ENCODE assay signal across 9 cellular contexts in genomic region chr7:36736827-36737211, GRCh38. TPM values are rescaled to one million over a fixed set of nuclear protein-coding genes. Genes with fewer than 3 reads are reported as not detected.
DNase-seq lines count a peak whose midpoint lies in the region; ATAC-seq and TF ChIP-seq lines count a peak whose summit lies in the region.
"Had no signal": no experiment of that assay in that cellular context is flagged by ENCODE, and none has a peak within 500 bp of the region (broad histone marks: within the 10 kb centered on the region; RNA-seq: fewer than 3 reads in every experiment).

No MANE protein-coding gene starts in this region.

- peaks cover 3% of the 10 kb centered on the region for H3K36me3 ChIP-seq in OCI-LY3 (replicated peaks; ENCODE audit: low read depth, low read length)

- H3K4me1 ChIP-seq in OCI-LY3 (ENCODE audit: low read length): peaks cover 53% of the 10 kb centered on the region

- no peak for TF ChIP-seq CTCF in OCI-LY3 (IDR thresholded peaks at IDR 0.05; ENCODE audit: low read depth, low read length)

- peaks cover 6% of the 10 kb centered on the region; the same call in 1 of the 2 replicates for H3K9me3 ChIP-seq in OCI-LY3 (ENCODE audit: insufficient read depth, low read length)

- H3K79me2 ChIP-seq in OCI-LY3 (ENCODE audit: low read length): no peaks in the 10 kb centered on the region

- peaks cover 14% of the 10 kb centered on the region for H3K9me3 Mint-ChIP-seq in natural killer cell treated with Interleukin-12 subunit alpha and Interleukin-12 subunit beta and Interleukin-15 and Interleukin-18, amount 100 ng/mL, for 72 hours

- H3K4me1 Mint-ChIP-seq in natural killer cell treated with Interleukin-12 subunit alpha and Interleukin-12 subunit beta and Interleukin-15 and Interleukin-18, amount 100 ng/mL, for 72 hours (ENCODE audit: low read depth in 2 of 2): peaks cover 56 to 65% of the 10 kb centered on the region in 2 donors

- H3K9ac ChIP-seq in OCI-LY3 (ENCODE audit: low read length): peak overlapping the region; percentile 59; the same call in 1 of the 2 replicates

- H3K27ac ChIP-seq in OCI-LY3 (ENCODE audit: low read length): peak overlapping the region; percentile 90

- no peak overlapping the region for H2AFZ ChIP-seq in OCI-LY3 (ENCODE audit: low read depth, low read length)

- H3K4me2 ChIP-seq in OCI-LY3 (ENCODE audit: low read length): peak overlapping the region; percentile 95

- peaks cover 27% of the 10 kb centered on the region for H3K36me3 Mint-ChIP-seq in natural killer cell treated with Interleukin-12 subunit alpha and Interleukin-12 subunit beta and Interleukin-15 and Interleukin-18, amount 100 ng/mL, for 72 hours

- no peaks in the 10 kb centered on the region for H4K20me1 ChIP-seq in OCI-LY3 (ENCODE audit: insufficient read depth, low read length)

- H3K4me3 ChIP-seq in OCI-LY3 (ENCODE audit: low read length): peak overlapping the region; percentile 67

- peak overlapping the region; percentile 82 for H3K4me3 Mint-ChIP-seq in natural killer cell treated with Interleukin-12 subunit alpha and Interleukin-12 subunit beta and Interleukin-15 and Interleukin-18, amount 100 ng/mL, for 72 hours

- no peak for DNase-seq in natural killer cell treated with Interleukin-12 subunit alpha and Interleukin-12 subunit beta and Interleukin-15 and Interleukin-18, amount 100 ng/mL, for 72 hours (ENCODE audit: low spot score)
- DNase-seq in NCI-H146 (lab: John Stamatoyannopoulos, UW) (no peak), OCI-M2 (lab: John Stamatoyannopoulos, UW; ENCODE audit: unreplicated experiment) (no peak), inferior parietal cortex (ENCODE audit: extremely low spot score) (no peak), dermis blood vessel endothelial cell (no peak)
- DNase-seq: mammary epithelial cell had no signal

- H3K27me3 Mint-ChIP-seq in natural killer cell treated with Interleukin-12 subunit alpha and Interleukin-12 subunit beta and Interleukin-15 and Interleukin-18, amount 100 ng/mL, for 72 hours: no peaks in the 10 kb centered on the region

- H3K27me3 ChIP-seq in OCI-LY3 (ENCODE audit: low read depth, low read length): peaks cover 25% of the 10 kb centered on the region

- ATAC-seq in GM18909 (IDR thresholded peaks at IDR 0.05; ENCODE audit: poor library complexity, unreplicated experiment) (peak; percentile 97), HG02763 (IDR thresholded peaks at IDR 0.05; ENCODE audit: unreplicated experiment) (peak; percentile 91)
- peak; percentile 74 to 81 for ATAC-seq in natural killer cell treated with Interleukin-12 subunit alpha and Interleukin-12 subunit beta and Interleukin-15 and Interleukin-18, amount 100 ng/mL, for 72 hours

- H3K27ac Mint-ChIP-seq in natural killer cell treated with Interleukin-12 subunit alpha and Interleukin-12 subunit beta and Interleukin-15 and Interleukin-18, amount 100 ng/mL, for 72 hours: peak overlapping the region; percentile 96 to 97

RNA-seq across cellular contexts. Expression of gene AOAH, which starts 12.5 kb away (rescaled TPM):
- 100 to 1,000 TPM; 108 to 136 TPM for total RNA-seq in natural killer cell treated with Interleukin-12 subunit alpha and Interleukin-12 subunit beta and Interleukin-15 and Interleukin-18, amount 100 ng/mL, for 72 hours
- 0.09 TPM in 1 of 2 replicates, not detected in the other for total RNA-seq in dermis blood vessel endothelial cell

Comparison
In these comparisons a context has a peak if more than half of its experiments do, and no peak if none do; other contexts are left out.
1. RNA of gene AOAH, which starts 12.5 kb away (total RNA-seq): 108 to 136 TPM in natural killer cell treated with Interleukin-12 subunit alpha and Interleukin-12 subunit beta and Interleukin-15 and Interleukin-18, amount 100 ng/mL, for 72 hours; 0.09 TPM in dermis blood vessel endothelial cell; every median in the first group is over 10 times any median in the second.
2. Peak in every context shown above with its lines, with median percentiles within 50 percentile points of each other: ATAC-seq.